In the genomic region with DNA sequence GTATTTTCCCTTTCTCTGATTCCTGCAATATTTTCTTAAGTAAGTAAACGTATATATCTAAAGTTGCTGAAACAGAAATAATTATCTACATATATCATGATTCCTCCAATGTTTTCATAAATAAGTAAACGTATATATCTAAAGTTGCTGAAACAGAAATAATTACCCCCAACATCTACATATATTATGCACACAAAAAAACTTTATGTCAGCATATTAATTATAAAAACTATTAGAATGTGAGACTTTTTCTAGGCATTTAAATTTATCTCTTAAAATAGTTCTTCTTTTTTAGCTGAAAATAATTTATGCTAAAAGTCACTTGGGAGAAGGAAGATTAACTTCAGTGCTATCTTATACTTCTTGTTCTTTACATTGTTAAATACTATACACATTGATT, we compare ENCODE assay signal across 15 cellular contexts.
DNase-seq lines count a peak whose midpoint lies in the region; ATAC-seq, FAIRE-seq and TF ChIP-seq lines count a peak whose summit lies in the region.
"Had no signal": no experiment of that assay in that cellular context is flagged by ENCODE, and none has a peak within 500 bp of the region (broad histone marks: within the 10 kb centered on the region; RNA-seq: fewer than 3 reads in every experiment).

No MANE protein-coding gene starts in this region.

- 95% methylated on average over 2 of the region's 2 CpGs for WGBS in HepG2 (ENCODE audit: low lambda C conversion rate)
- 93% methylated on average over 2 of the region's 2 CpGs for WGBS in right lobe of liver (ENCODE audit: insufficient coverage, low coverage, low lambda C conversion rate, missing lambda C conversion rate)

- FAIRE-seq in HepG2 (lab: Jason Lieb, UNC), result no peak
- FAIRE-seq: GM12891 had no signal

- TF ChIP-seq CTCF in HepG2 (CRISPR knock-in tag; IDR thresholded peaks at IDR 0.05) (no peak), right lobe of liver (IDR thresholded peaks at IDR 0.05) (no peak), neural progenitor cell (IDR thresholded peaks at IDR 0.05) (no peak)

- TF ChIP-seq EP300 in HepG2 (IDR thresholded peaks at IDR 0.05; ENCODE audit: low read depth in 2 of 2, low read length in 2 of 2) (no peak), HepG2 (CRISPR knock-in tag; IDR thresholded peaks at IDR 0.05; ENCODE audit: borderline replicate concordance) (no peak)

- peaks cover 1 to 9% of the 10 kb centered on the region in 2 experiments; a peak in 3 of 5 replicates for H3K36me3 ChIP-seq in HepG2 (replicated peaks in 1 of 2; ENCODE audit: control insufficient read depth in 1 of 2, insufficient read depth in 2 of 2, low read length in 2 of 2)
- peaks cover 0 to 10% (median 0%) of the 10 kb centered on the region in 4 donors for H3K36me3 ChIP-seq in right lobe of liver
- H3K36me3 ChIP-seq in neural progenitor cell, result no peaks in the 10 kb centered on the region
- H3K36me3 ChIP-seq: BE2C had no signal

- no peaks in the 10 kb centered on the region for H3K9me3 Mint-ChIP-seq in neural progenitor cell
- H3K9me3 Mint-ChIP-seq: CD4-positive, alpha-beta memory T cell; GM23338 had no signal

- H4K20me1 ChIP-seq in HepG2 (ENCODE audit: insufficient read depth, low read length), result no peaks in the 10 kb centered on the region
- no peaks in the 10 kb centered on the region for H4K20me1 ChIP-seq in neural progenitor cell (ENCODE audit: low read depth)

- H3K27me3 ChIP-seq in HepG2 (ENCODE audit: control insufficient read depth in 1 of 2, insufficient read depth in 2 of 2, low read length in 2 of 2), result no peaks in the 10 kb centered on the region
- H3K27me3 ChIP-seq in right lobe of liver, result no peaks in the 10 kb centered on the region
- no peaks in the 10 kb centered on the region for H3K27me3 ChIP-seq in neural progenitor cell
- H3K27me3 ChIP-seq: BE2C had no signal

- H3K79me2 ChIP-seq in HepG2 (ENCODE audit: insufficient read depth, low read length) (no peaks in the 10 kb centered on the region), neural progenitor cell (ENCODE audit: low read depth) (no peaks in the 10 kb centered on the region)

- H2AFZ ChIP-seq in HepG2 (ENCODE audit: low read length) (no peak overlapping the region), neural progenitor cell (replicated peaks) (no peak overlapping the region)
- H2AFZ ChIP-seq: GM23338 had no signal

- CTCF ChIA-PET in HepG2 (lab: Yijun Ruan, JAX; ENCODE audit: low intra/inter-chr PET ratio, low total read pairs), result no interaction called here

- H3K4me1 ChIP-seq in HepG2 (ENCODE audit: insufficient read depth, low read length) (no peaks in the 10 kb centered on the region), right lobe of liver (no peaks in the 10 kb centered on the region), neural progenitor cell (peaks cover 35% of the 10 kb centered on the region)

- no peak for TF ChIP-seq RAD21 in HepG2 (CRISPR knock-in tag; IDR thresholded peaks at IDR 0.05)

- peak overlapping the region; percentile 30 for H3K27ac Mint-ChIP-seq in neural progenitor cell
- H3K27ac Mint-ChIP-seq: GM23338 had no signal

- no TSS peak for BruUV-seq in HepG2 (replicated peaks; lab: Mats Ljungman, UMichigan)

- no peak overlapping the region for H3K4me3 Mint-ChIP-seq in neural progenitor cell
- H3K4me3 Mint-ChIP-seq: CD4-positive, alpha-beta memory T cell; GM23338 had no signal

- H3F3A ChIP-seq in neural progenitor cell (ENCODE audit: low read depth), result peaks cover 29% of the 10 kb centered on the region

- H3K27ac ChIP-seq in HepG2 (ENCODE audit: extremely low read length, insufficient read depth, low read length) (no peak overlapping the region), right lobe of liver (no peak overlapping the region), epithelial cell of prostate (peak overlapping the region; percentile 42), neural progenitor cell (no peak overlapping the region)
- H3K27ac ChIP-seq: C4-2B had no signal

- peaks cover 93% of the 10 kb centered on the region for H3K4me1 Mint-ChIP-seq in neural progenitor cell
- H3K4me1 Mint-ChIP-seq: CD4-positive, alpha-beta memory T cell had no signal

- TF ChIP-seq POLR2A in HepG2 (IDR thresholded peaks at IDR 0.05; ENCODE audit: insufficient read depth in 1 of 2, low read depth in 2 of 2, low read length in 2 of 2) (no peak), right lobe of liver (IDR thresholded peaks at IDR 0.05) (no peak)

- H3K4me2 ChIP-seq in HepG2 (ENCODE audit: low read depth, low read length) (no peak overlapping the region), neural progenitor cell (no peak overlapping the region)
- H3K4me2 ChIP-seq: GM23338 had no signal

- DNase-seq in HepG2 (ENCODE audit: low spot score), result no peak
- DNase-seq in right lobe of liver, result no peak
- no peak for DNase-seq in epithelial cell of prostate (ENCODE audit: low read depth, low spot score)
- no peak for DNase-seq in neural progenitor cell (ENCODE audit: low spot score)
- no peak for DNase-seq in retina
- DNase-seq in NCI-H1694 treated with DMSO at 0.1 percent for 48 hours (lab: John Stamatoyannopoulos, UW), result no peak
- DNase-seq: 8988T; BE2C; CD4-positive, alpha-beta memory T cell; DMS79; H7 had no signal

- no peaks in the 10 kb centered on the region for H3K36me3 Mint-ChIP-seq in neural progenitor cell

- H3K9ac ChIP-seq in HepG2 (ENCODE audit: insufficient read depth, low read depth, low read length) (no peak overlapping the region), neural progenitor cell (no peak overlapping the region)

- no peak overlapping the region for H3K4me3 ChIP-seq in HepG2 (replicated peaks in 1 of 3; ENCODE audit: insufficient read depth in 1 of 3, low read depth in 2 of 3, low read length in 3 of 3)
- no peak overlapping the region for H3K4me3 ChIP-seq in right lobe of liver
- H3K4me3 ChIP-seq in neural progenitor cell, result no peak overlapping the region
- H3K4me3 ChIP-seq: GM23338 had no signal

- in situ Hi-C loops in HepG2 (cut with HindIII; ENCODE audit: extremely low pct_ligation_motif_present, low pct_unique_long_range_greater_than_20kb), result loop anchor here (10.0 kb wide), 1 partner anchor 55 kb away; no protein-coding TSS in a partner anchor

- peaks cover 2% of the 10 kb centered on the region for H3K27me3 Mint-ChIP-seq in neural progenitor cell (ENCODE audit: insufficient read depth, low read depth)
- H3K27me3 Mint-ChIP-seq: CD4-positive, alpha-beta memory T cell had no signal

- H3K9me3 ChIP-seq in HepG2 (ENCODE audit: low read length) (no peaks in the 10 kb centered on the region), right lobe of liver (no peaks in the 10 kb centered on the region), neural progenitor cell (ENCODE audit: low read depth) (no peaks in the 10 kb centered on the region)
- H3K9me3 ChIP-seq: BE2C had no signal

- ATAC-seq in HepG2 (no peak), right lobe of liver (no peak), GM19324 (IDR thresholded peaks at IDR 0.05; ENCODE audit: low FRiP score, unreplicated experiment) (no peak)
- ATAC-seq: GM23338 had no signal

- intact Hi-C loops in HepG2 (cut with micrococcal nuclease; ENCODE audit: unreplicated experiment) (no loop called here), right lobe of liver (cut with DNase I) (no loop called here)

- POLR2A ChIA-PET in HepG2 (lab: Yijun Ruan, JAX), result no interaction called here

TF ChIP-seq in HepG2, 621 proteins besides CTCF, POLR2A, EP300 and RAD21:
- TF ChIP-seq MAFK (conservative IDR thresholded peaks at IDR 0.05 in 1 of 2, IDR thresholded peaks at IDR 0.05 in 1 of 2; ENCODE audit: low read length in 2 of 2), result peak; percentile 62 to 85
- no peak for TF ChIP-seq IRX3 (CRISPR knock-in tag; IDR thresholded peaks at IDR 0.05; ENCODE audit: borderline replicate concordance, low read depth)
- TF ChIP-seq, protein P1, sequence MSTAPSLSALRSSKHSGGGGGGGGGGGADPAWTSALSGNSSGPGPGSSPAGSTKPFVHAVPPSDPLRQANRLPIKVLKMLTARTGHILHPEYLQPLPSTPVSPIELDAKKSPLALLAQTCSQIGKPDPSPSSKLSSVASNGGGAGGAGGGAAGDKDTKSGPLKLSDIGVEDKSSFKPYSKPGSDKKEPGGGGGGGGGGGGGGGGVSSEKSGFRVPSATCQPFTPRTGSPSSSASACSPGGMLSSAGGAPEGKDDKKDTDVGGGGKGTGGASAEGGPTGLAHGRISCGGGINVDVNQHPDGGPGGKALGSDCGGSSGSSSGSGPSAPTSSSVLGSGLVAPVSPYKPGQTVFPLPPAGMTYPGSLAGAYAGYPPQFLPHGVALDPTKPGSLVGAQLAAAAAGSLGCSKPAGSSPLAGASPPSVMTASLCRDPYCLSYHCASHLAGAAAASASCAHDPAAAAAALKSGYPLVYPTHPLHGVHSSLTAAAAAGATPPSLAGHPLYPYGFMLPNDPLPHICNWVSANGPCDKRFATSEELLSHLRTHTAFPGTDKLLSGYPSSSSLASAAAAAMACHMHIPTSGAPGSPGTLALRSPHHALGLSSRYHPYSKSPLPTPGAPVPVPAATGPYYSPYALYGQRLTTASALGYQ (CRISPR knock-in tag; IDR thresholded peaks at IDR 0.05), result no peak
- peak; percentile 71; the same call in 1 of the 2 replicates for TF ChIP-seq MAFF (IDR thresholded peaks at IDR 0.05; ENCODE audit: low read depth, low read length)
